In genomic region chr11:38365274-38365673, GRCh38 we compare ENCODE assay signal across 8 cellular contexts.
"Had no signal": no experiment of that assay in that cellular context is flagged by ENCODE, and none has a peak within 500 bp of the region (broad histone marks: within the 10 kb centered on the region; RNA-seq: fewer than 3 reads in every experiment).

No MANE protein-coding gene starts in this region.

- H3K4me2 ChIP-seq: GM23338 had no signal

- DNase-seq: H9, HCEC 1CT, KG1 had no signal

- FAIRE-seq: H1, H54, HepG2 had no signal

- H3K4me3 ChIP-seq: GM23338 had no signal

- H2AFZ ChIP-seq: GM23338 had no signal

- H3K27ac ChIP-seq: HL-60 had no signal

- ATAC-seq: GM23338, HepG2 had no signal
